ENCODE assay signal across 28 cellular contexts in genomic region chr20:23752481-23753193, GRCh38. TPM values are rescaled to one million over a fixed set of nuclear protein-coding genes. Genes with fewer than 3 reads are reported as not detected.
"Had no signal": no experiment of that assay in that cellular context is flagged by ENCODE, and none has a peak within 500 bp of the region (broad histone marks: within the 10 kb centered on the region; RNA-seq: fewer than 3 reads in every experiment).

No MANE protein-coding gene starts in this region.

- DNase-seq: activated CD4-positive, alpha-beta memory T cell treated with anti-CD3 and anti-CD28 coated beads for 36 hours; activated CD4-positive, alpha-beta T cell treated with anti-CD3 and anti-CD28 coated beads for 36 hours; activated CD4-positive, alpha-beta T cell treated with anti-CD3 and anti-CD28 coated beads, Interleukin-2, amount 10 ng/mL, durations not matched to agents 24 days and 14 days; activated CD4-positive, CD25-positive, alpha-beta regulatory T cell; activated CD4-positive, CD25-positive, alpha-beta regulatory T cell treated with anti-CD3 and anti-CD28 coated beads, Interleukin-2, amount 50 U/mL, for 72 hours; activated CD8-positive, alpha-beta memory T cell treated with anti-CD3 and anti-CD28 coated beads for 24 hours; activated effector memory CD4-positive, alpha-beta T cell treated with anti-CD3 and anti-CD28 coated beads, Interleukin-2, amount 50 U/mL, for 16 hours; activated naive CD4-positive, alpha-beta T cell treated with anti-CD3 and anti-CD28 coated beads for 36 hours; activated naive CD8-positive, alpha-beta T cell treated with anti-CD3 and anti-CD28 coated beads for 36 hours; activated naive CD8-positive, alpha-beta T cell treated with anti-CD3 and anti-CD28 coated beads, Interleukin-2, amount 50 U/mL, for 24 hours; activated T-cell treated with anti-CD3 and anti-CD28 coated beads, Interleukin-2, amount 50 U/mL, for 48 hours; adrenal gland; amygdala; aorta; body of pancreas; cortex of kidney; dermis blood vessel endothelial cell; effector CD4-positive, alpha-beta T cell; effector memory CD8-positive, alpha-beta T cell; erythroblast; esophagus squamous epithelium; foreskin melanocyte; T-helper 2 cell had no signal

- H3K27ac ChIP-seq: adrenal gland, body of pancreas, esophagus squamous epithelium, gastroesophageal sphincter had no signal

- H3K4me1 ChIP-seq: adrenal gland, body of pancreas, esophagus squamous epithelium, gastroesophageal sphincter had no signal

- H3K4me3 ChIP-seq: adrenal gland, body of pancreas, esophagus squamous epithelium, gastroesophageal sphincter had no signal

- H3K36me3 ChIP-seq: adrenal gland, esophagus squamous epithelium, gastroesophageal sphincter had no signal

- H3K9me3 ChIP-seq: adrenal gland, body of pancreas, esophagus squamous epithelium, gastroesophageal sphincter had no signal

- H3K27me3 ChIP-seq: adrenal gland, body of pancreas, gastroesophageal sphincter had no signal

RNA-seq across cellular contexts. Expression of gene CST1, which starts 1.9 kb away (rescaled TPM):
- total RNA-seq: activated CD4-positive, alpha-beta memory T cell treated with anti-CD3 and anti-CD28 coated beads for 36 hours; activated CD4-positive, alpha-beta T cell treated with anti-CD3 and anti-CD28 coated beads for 36 hours; activated CD4-positive, alpha-beta T cell treated with anti-CD3 and anti-CD28 coated beads, Interleukin-2, amount 10 ng/mL, durations not matched to agents 24 days and 14 days; activated naive CD4-positive, alpha-beta T cell treated with anti-CD3 and anti-CD28 coated beads for 36 hours; activated naive CD8-positive, alpha-beta T cell treated with anti-CD3 and anti-CD28 coated beads for 36 hours; activated T-helper 1 cell treated with anti-CD3 and anti-CD28 coated beads, Interleukin-12 subunit alpha, Interleukin-12 subunit beta, Interleukin-2, Interleukin-4 antibody, amounts not matched to agents 30 ng/mL and 10 ng/mL and 1 ng/mL, durations not matched to agents 14 hours and 24 hours and 36 hours; activated T-helper 2 cell treated with anti-CD3 and anti-CD28 coated beads, Interferon-gamma antibody, Interleukin-2, Interleukin-4, amounts not matched to agents 10 μg/mL and 5 μg/mL and 100 μg/mL, durations not matched to agents 14 hours and 24 hours and 36 hours; body of pancreas; cerebellum; dermis blood vessel endothelial cell; esophagus squamous epithelium; gastroesophageal sphincter; T-helper 1 cell treated with Interleukin-12 subunit alpha and Interleukin-12 subunit beta and Interleukin-4 antibody, amounts not matched to agents 30 ng/mL and 1 ng/mL, for 36 hours had no signal
- polyA plus RNA-seq: aorta had no signal
